9 cellular contexts compared by ENCODE assay signal in the genomic region with DNA sequence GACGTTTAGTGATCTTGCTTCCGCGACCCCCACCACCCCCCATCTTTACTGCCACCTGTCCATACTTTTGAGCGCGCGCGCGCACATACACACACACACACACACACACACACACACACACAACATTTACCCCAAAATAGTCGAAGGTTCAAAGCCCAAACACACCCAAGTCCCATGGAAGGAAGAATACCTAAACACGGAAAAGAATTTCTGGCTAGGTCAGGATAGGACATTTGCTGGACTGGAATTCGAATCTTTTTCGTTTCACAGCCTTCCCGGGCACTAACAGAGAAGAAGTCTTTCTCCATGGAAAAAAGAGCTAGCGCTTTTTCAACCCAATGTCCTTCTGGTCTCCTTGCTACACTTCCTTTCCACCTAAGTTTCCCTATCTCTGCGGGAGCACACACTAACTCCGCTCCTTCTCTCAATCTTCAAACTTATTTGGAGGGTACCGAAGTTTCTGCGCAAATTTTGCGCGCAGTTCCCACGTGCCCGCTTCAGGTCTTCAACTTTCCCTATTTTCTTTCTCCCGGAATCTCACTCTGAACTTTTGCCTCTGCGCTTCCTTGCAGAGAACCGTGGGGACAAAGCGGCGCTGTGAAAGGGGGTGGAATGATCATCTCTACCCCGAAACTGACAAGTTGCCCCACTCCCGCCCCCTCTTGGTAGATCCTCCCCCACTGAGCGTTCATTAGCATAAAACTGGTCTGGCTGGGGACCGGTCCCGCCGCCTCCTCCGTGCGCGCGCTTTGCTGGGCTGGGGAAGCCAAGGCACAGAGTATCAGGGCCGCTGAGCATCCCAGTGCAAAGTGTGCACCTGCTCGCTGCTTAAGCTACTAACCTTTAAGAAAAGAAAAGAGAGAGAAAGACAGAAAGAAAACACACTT. TPM values are rescaled to one million over a fixed set of nuclear protein-coding genes. Genes with fewer than 3 reads are reported as not detected.
A peak's percentile ranks its signal among the peaks of the same experiment; 100 is the strongest.
DNase-seq lines count a peak whose midpoint lies in the region; ATAC-seq lines count a peak whose summit lies in the region.
"Had no signal": no experiment of that assay in that cellular context is flagged by ENCODE, and none has a peak within 500 bp of the region (broad histone marks: within the 10 kb centered on the region; RNA-seq: fewer than 3 reads in every experiment).

No MANE protein-coding gene starts in this region.

- peaks cover 7% of the 10 kb centered on the region for H3K4me1 ChIP-seq in effector memory CD4-positive, alpha-beta T cell (ENCODE audit: control insufficient read depth, insufficient read depth, low read length, poor library complexity, severe bottlenecking)
- no peaks in the 10 kb centered on the region for H3K4me1 ChIP-seq in aorta (ENCODE audit: control insufficient read depth in 1 of 2, insufficient read depth in 2 of 2, low read length in 2 of 2)

- intact Hi-C loops in aorta (cut with DNase I): no loop called here

- H3K9me3 ChIP-seq in effector memory CD4-positive, alpha-beta T cell (ENCODE audit: control insufficient read depth, low read length): no peaks in the 10 kb centered on the region
- no peaks in the 10 kb centered on the region for H3K9me3 ChIP-seq in aorta (ENCODE audit: control insufficient read depth, low read length)

- H3K27me3 ChIP-seq in effector memory CD4-positive, alpha-beta T cell (replicated peaks; ENCODE audit: control insufficient read depth, insufficient read depth, low read length, poor library complexity, severe bottlenecking): peaks cover 17% of the 10 kb centered on the region
- no peaks in the 10 kb centered on the region for H3K27me3 ChIP-seq in aorta (ENCODE audit: control insufficient read depth in 1 of 2, insufficient read depth in 2 of 2, low read length in 1 of 2)

- H3K36me3 ChIP-seq in effector memory CD4-positive, alpha-beta T cell (ENCODE audit: control insufficient read depth, insufficient read depth, low read length): no peaks in the 10 kb centered on the region
- H3K36me3 ChIP-seq in aorta (ENCODE audit: control insufficient read depth in 1 of 2, insufficient read depth in 2 of 2, low read length in 1 of 2): no peaks in the 10 kb centered on the region

- WGBS in aorta, 2 donors: 4 to 5% methylated on average over 39 of the region's 39 CpGs

- DNase-seq in NCI-H1105 treated with DMSO at 0.1 percent for 48 hours (lab: John Stamatoyannopoulos, UW): peak; percentile 36
- DNase-seq in NCI-H1105 (lab: John Stamatoyannopoulos, UW): no peak
- DNase-seq in OCI-M1 (lab: John Stamatoyannopoulos, UW): peak; percentile 32
- DNase-seq in effector memory CD4-positive, alpha-beta T cell: no peak
- peak; percentile 86 for DNase-seq in mucosa of gallbladder (ENCODE audit: low spot score)
- peak; percentile 53 to 73 for DNase-seq in aorta
- no peak for DNase-seq in stimulated activated CD4-positive, alpha-beta T cell treated with anti-CD3 and anti-CD28 coated beads, Interleukin-1b, Interleukin-23, amount 100 ng/mL, for 48 hours

- H3K4me3 ChIP-seq in effector memory CD4-positive, alpha-beta T cell (ENCODE audit: insufficient read depth, low read depth, low read length, poor library complexity, severe bottlenecking): peak overlapping the region; percentile 4
- H3K4me3 ChIP-seq in aorta (ENCODE audit: low read length in 2 of 2): no peak overlapping the region

- H3K27ac ChIP-seq in effector memory CD4-positive, alpha-beta T cell (ENCODE audit: insufficient read depth, low read length, poor library complexity, severe bottlenecking): no peak overlapping the region
- no peak overlapping the region for H3K27ac ChIP-seq in aorta (ENCODE audit: low read depth in 1 of 2, low read length in 2 of 2)

- ATAC-seq in aorta (ENCODE audit: low FRiP score): peak; percentile 43
- no peak for ATAC-seq in GM21367 (IDR thresholded peaks at IDR 0.05; ENCODE audit: unreplicated experiment)

RNA-seq across cellular contexts. Expression of a gene that starts 2.7 kb away (rescaled TPM):
- total RNA-seq in mucosa of gallbladder: 31.0 TPM
- 1 to 10 TPM in 1 of 2 donors, under 1 TPM in 1; 0.32 to 5.4 TPM for total RNA-seq in aorta
- polyA plus RNA-seq in aorta: under 1 TPM in 1 of 2 donors, not detected in 1; 0.50 TPM
- total RNA-seq: RPMI7951 had no signal

Comparison
In these comparisons a context has a peak if more than half of its experiments do, and no peak if none do; other contexts are left out.
1. DNase-seq: peak in NCI-H1105 treated with DMSO at 0.1 percent for 48 hours (single experiment), OCI-M1 (single experiment), mucosa of gallbladder (single experiment) and aorta (2 of 2); none in NCI-H1105 (single experiment), effector memory CD4-positive, alpha-beta T cell (0 of 3) and stimulated activated CD4-positive, alpha-beta T cell treated with anti-CD3 and anti-CD28 coated beads, Interleukin-1b, Interleukin-23, amount 100 ng/mL, for 48 hours (single experiment).